In the genomic region with DNA sequence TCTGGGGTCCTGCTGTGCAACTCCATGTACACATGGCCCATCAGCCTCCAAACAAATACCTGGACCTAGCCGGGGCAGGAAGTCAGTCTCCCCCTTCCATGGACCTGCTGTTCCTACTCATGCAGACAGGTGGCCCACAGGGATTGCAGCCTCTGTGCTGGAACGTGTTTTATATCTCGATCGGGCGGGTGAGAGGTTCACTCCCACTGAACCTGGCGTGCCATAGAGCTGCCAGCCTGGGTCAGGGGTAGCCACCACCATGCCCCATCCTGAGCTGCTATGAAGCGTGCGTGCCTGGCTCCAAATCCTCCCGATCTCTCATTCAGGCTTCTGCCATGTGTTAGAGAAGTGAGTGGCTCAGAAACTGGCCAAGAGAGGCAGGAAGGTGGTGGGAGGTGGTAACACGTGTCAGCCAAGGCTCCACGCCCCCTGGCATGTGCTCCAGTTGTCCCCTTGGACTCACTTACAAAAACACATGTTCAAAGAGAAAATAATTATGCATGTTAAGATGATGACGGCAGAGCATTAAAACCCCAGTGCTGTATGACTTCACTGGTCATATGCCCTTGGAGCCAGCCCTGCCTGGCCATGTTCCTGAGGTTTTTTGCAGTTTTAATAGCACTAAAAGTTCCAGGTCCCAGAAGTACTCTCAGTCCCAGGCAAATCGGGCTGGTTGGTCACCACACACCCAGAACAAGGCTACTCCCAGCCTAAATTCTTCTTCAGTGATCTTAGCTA, we compare ENCODE assay signal across 9 cellular contexts. TPM values are rescaled to one million over a fixed set of nuclear protein-coding genes. Genes with fewer than 3 reads are reported as not detected.
DNase-seq lines count a peak whose midpoint lies in the region; ATAC-seq, FAIRE-seq and TF ChIP-seq lines count a peak whose summit lies in the region.
"Had no signal": no experiment of that assay in that cellular context is flagged by ENCODE, and none has a peak within 500 bp of the region (broad histone marks: within the 10 kb centered on the region; RNA-seq: fewer than 3 reads in every experiment).

No MANE protein-coding gene starts in this region.

- CTCF ChIA-PET in GM10248 (lab: Yijun Ruan, JAX), result interaction anchor here (0.6 to 2.0 kb wide), 6 partner anchors 9 to 271 kb away, joined by 3 to 9 read pairs (median 3); no protein-coding TSS in a partner anchor

- peaks cover 25% of the 10 kb centered on the region for H3K4me1 Mint-ChIP-seq in T-helper 17 cell

- POLR2A ChIA-PET in GM10248 (lab: Yijun Ruan, JAX), result no interaction called here

- H3K27me3 ChIP-seq in prostate gland (replicated peaks; ENCODE audit: insufficient read depth), result no peaks in the 10 kb centered on the region

- H3K4me3 ChIP-seq in prostate gland, result no peak overlapping the region

- 9% methylated on average over 13 of the region's 13 CpGs for WGBS in prostate gland

- no peak for ATAC-seq in T-helper 17 cell
- peak; percentile 55 for ATAC-seq in Right ventricle myocardium superior (ENCODE audit: poor library complexity)
- no peak for ATAC-seq in HG03196 (IDR thresholded peaks at IDR 0.05; ENCODE audit: unreplicated experiment)

- intact Hi-C loops in Right ventricle myocardium superior (cut with DNase I), result loop anchor here (5.0 to 10.0 kb wide), 3 partner anchors 61 to 268 kb away; no protein-coding TSS in a partner anchor
- intact Hi-C loops in prostate gland (cut with DNase I), result loop anchor here (5.0 to 10.0 kb wide), 2 partner anchors 33 to 271 kb away; partner anchors contain the start of gene CTSH

- TF ChIP-seq POLR2A in prostate gland (IDR thresholded peaks at IDR 0.05), result peak; percentile 33

- H3K36me3 ChIP-seq in prostate gland, result no peaks in the 10 kb centered on the region

- H3K36me3 Mint-ChIP-seq in T-helper 17 cell (ENCODE audit: low read depth), result peaks cover 3% of the 10 kb centered on the region

- DNase-seq in GM10248 (ENCODE audit: extremely low spot score) (peak; percentile 12), T-helper 17 cell (no peak), Right ventricle myocardium superior (peak; percentile 68), prostate gland (ENCODE audit: low spot score) (peak; percentile 57), NCI-H1105 (lab: John Stamatoyannopoulos, UW) (no peak), HTR-8/SVneo (ENCODE audit: insufficient read length, low spot score) (no peak), HK-2 (ENCODE audit: unreplicated experiment) (no peak)
- DNase-seq: NCI-H345 had no signal

- no peak for TF ChIP-seq CTCF in GM10248 (IDR thresholded peaks at IDR 0.05; ENCODE audit: control extremely low read depth, extremely low read depth, low read depth, missing control alignments)
- TF ChIP-seq CTCF in prostate gland (IDR thresholded peaks at IDR 0.05), result peak; percentile 55 to 92 (median 76)

- H3K27me3 Mint-ChIP-seq in T-helper 17 cell, result no peaks in the 10 kb centered on the region

- peaks cover 2% of the 10 kb centered on the region for H3K4me1 ChIP-seq in prostate gland (replicated peaks)

- H3K27ac Mint-ChIP-seq in T-helper 17 cell, result peak overlapping the region; percentile 68

- no peaks in the 10 kb centered on the region for H3K9me3 ChIP-seq in T-helper 17 cell (ENCODE audit: control insufficient read depth, low read length, poor library complexity, severe bottlenecking)
- no peaks in the 10 kb centered on the region for H3K9me3 ChIP-seq in prostate gland

- H3K4me3 Mint-ChIP-seq in T-helper 17 cell, result no peak overlapping the region

- FAIRE-seq in HTR-8/SVneo (lab: Jason Lieb, UNC), result no peak

- H3K27ac ChIP-seq in prostate gland, result peak overlapping the region; percentile 74 to 81

RNA-seq across cellular contexts. Expression of gene CTSH, which starts 30.6 kb away (rescaled TPM):
- total RNA-seq in T-helper 17 cell (100 to 1,000 TPM; 109 to 116 TPM), Right ventricle myocardium superior (68.4 TPM), prostate gland (100 to 1,000 TPM; 257 to 415 TPM)

RNA-seq across cellular contexts. Expression of gene MORF4L1, which starts 41.5 kb away (rescaled TPM):
- total RNA-seq in T-helper 17 cell (100 to 1,000 TPM; 373 to 376 TPM), Right ventricle myocardium superior (330 TPM), prostate gland (100 to 1,000 TPM; 151 to 304 TPM)

Comparison
In these comparisons a context has a peak if more than half of its experiments do, and no peak if none do; other contexts are left out.
1. DNase-seq: peak in GM10248 (single experiment), Right ventricle myocardium superior (single experiment) and prostate gland (single experiment); none in T-helper 17 cell (0 of 3), NCI-H1105 (single experiment), HTR-8/SVneo (single experiment) and HK-2 (single experiment).